Comparison of ENCODE assay signal across 8 cellular contexts in the genomic region with DNA sequence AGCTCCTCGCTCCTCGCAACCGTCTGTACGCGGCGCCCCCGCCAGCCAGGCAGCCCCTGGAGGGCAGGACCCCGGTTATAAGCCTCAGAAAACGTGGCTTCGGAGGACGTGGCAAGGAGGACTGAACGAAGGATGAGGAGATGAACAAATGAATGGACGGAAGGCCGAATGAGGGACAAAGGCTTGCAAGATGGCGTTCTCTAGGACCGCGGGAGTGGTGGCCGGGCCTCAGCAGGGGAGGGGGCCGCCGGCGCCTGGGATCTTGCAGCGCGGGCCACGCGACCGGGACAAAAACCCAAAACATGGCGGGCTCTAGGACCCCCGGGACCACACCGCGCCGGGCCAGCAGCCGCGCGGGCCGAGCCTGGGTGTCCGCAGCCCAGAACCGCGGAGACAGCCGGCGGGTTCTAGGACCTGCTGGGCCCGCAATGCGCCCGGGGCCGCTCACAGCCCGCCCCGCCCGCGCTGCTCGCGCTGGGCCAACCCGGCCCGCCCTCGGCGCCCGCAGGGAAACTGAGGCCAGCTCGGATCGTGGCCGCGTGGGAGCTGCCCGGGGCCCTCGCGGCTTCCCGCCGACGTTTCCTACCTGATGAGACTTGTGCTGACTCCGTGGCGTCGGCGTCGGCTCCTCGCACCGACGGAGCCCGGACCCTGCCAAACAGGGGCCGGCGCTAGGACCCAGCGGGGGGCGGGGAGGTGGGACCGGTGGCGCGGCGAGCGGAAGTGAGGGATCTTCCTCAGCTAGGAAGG. TPM values are rescaled to one million over a fixed set of nuclear protein-coding genes. Genes with fewer than 3 reads are reported as not detected.
DNase-seq lines count a peak whose midpoint lies in the region; ATAC-seq and TF ChIP-seq lines count a peak whose summit lies in the region.

No MANE protein-coding gene starts in this region.

- H3K79me1 ChIP-seq in trophoblast cell (ENCODE audit: low read length): peaks cover 18% of the 10 kb centered on the region

- peak overlapping the region; percentile 89 for H4K12ac ChIP-seq in trophoblast cell (ENCODE audit: low read depth, low read length)

- no peaks in the 10 kb centered on the region for H3K9me2 ChIP-seq in SU-DHL-6 (replicated peaks; ENCODE audit: insufficient read depth, low read length)

- peak overlapping the region; percentile 91 for H3K4ac ChIP-seq in trophoblast cell (ENCODE audit: low read depth, low read length)

- H4K20me1 ChIP-seq in SU-DHL-6 (ENCODE audit: low read depth, low read length): no peaks in the 10 kb centered on the region

- H3K79me2 ChIP-seq in SU-DHL-6 (ENCODE audit: insufficient read depth, low read length) (peaks cover 59% of the 10 kb centered on the region), trophoblast cell (ENCODE audit: control insufficient read depth, insufficient read depth, low read length, poor library complexity) (peaks cover 23% of the 10 kb centered on the region)

- H3K4me2 ChIP-seq in SU-DHL-6 (ENCODE audit: low read depth, low read length, poor library complexity, severe bottlenecking) (peak overlapping the region; percentile 91), trophoblast cell (ENCODE audit: low read length) (peak overlapping the region; percentile 98)

- H3K4me1 ChIP-seq in cardiac muscle cell (ENCODE audit: low read depth) (peaks cover 5% of the 10 kb centered on the region), trophoblast cell (ENCODE audit: control insufficient read depth in 1 of 2, insufficient read depth in 2 of 2, low read length in 2 of 2) (peaks cover 7% of the 10 kb centered on the region in 2 experiments), tibial artery (peaks cover 0 to 32% (median 23%) of the 10 kb centered on the region in 4 donors)

- intact Hi-C loops in tibial artery (cut with DNase I; ENCODE audit: low total_unique reads): loop anchor here (5.0 to 10.0 kb wide), 2 partner anchors 86 to 372 kb away; a partner anchor contains a TSS

- H3K27me3 ChIP-seq in SU-DHL-6 (ENCODE audit: low read length) (no peaks in the 10 kb centered on the region), cardiac muscle cell (no peaks in the 10 kb centered on the region), trophoblast cell (ENCODE audit: insufficient read depth, low read length) (no peaks in the 10 kb centered on the region), tibial artery (no peaks in the 10 kb centered on the region)

- peak overlapping the region; percentile 98 for H4K8ac ChIP-seq in trophoblast cell (ENCODE audit: low read depth, low read length)

- peak; percentile 47 for ATAC-seq in HG02588 (IDR thresholded peaks at IDR 0.05; ENCODE audit: unreplicated experiment)

- H3K9ac ChIP-seq in SU-DHL-6 (ENCODE audit: low read length) (peak overlapping the region; percentile 77), trophoblast cell (ENCODE audit: low read length) (peak overlapping the region; percentile 99)

- peak overlapping the region; percentile 3 for H2BK12ac ChIP-seq in trophoblast cell (ENCODE audit: low read length)

- peak overlapping the region; percentile 83 for H3K4me3 ChIP-seq in GM12865 (ENCODE audit: low read depth, low read length)
- H3K4me3 ChIP-seq in SU-DHL-6 (ENCODE audit: insufficient read depth, low read length, poor library complexity, severe bottlenecking): peak overlapping the region; percentile 79
- H3K4me3 ChIP-seq in cardiac muscle cell: peak overlapping the region; percentile 98
- peak overlapping the region; percentile 97 for H3K4me3 ChIP-seq in trophoblast cell (ENCODE audit: low read depth, low read length)
- H3K4me3 ChIP-seq in tibial artery: peak overlapping the region; percentile 90 to 91

- H3K27ac ChIP-seq in SU-DHL-6 (ENCODE audit: low read depth, low read length) (peak overlapping the region; percentile 68), cardiac muscle cell (peak overlapping the region; percentile 87), trophoblast cell (ENCODE audit: low read depth, low read length) (peak overlapping the region; percentile 98), tibial artery (peak overlapping the region; percentile 89 to 95)

- H3F3A ChIP-seq in SU-DHL-6 (ENCODE audit: insufficient read depth): peaks cover 7% of the 10 kb centered on the region; the same call in 1 of the 2 replicates

- WGBS in trophoblast cell (ENCODE audit: extremely low coverage, insufficient coverage, insufficient read length): no CpG with 5 or more reads among the region's 83 CpGs

- peak overlapping the region; percentile 78 for H2AK5ac ChIP-seq in trophoblast cell (ENCODE audit: low read length)

- peak overlapping the region; percentile 90 for H3K18ac ChIP-seq in trophoblast cell (ENCODE audit: low read length)

- DNase-seq in GM12865 (ENCODE audit: low read depth) (peak; percentile 90), NCI-H1048 (lab: John Stamatoyannopoulos, UW) (peak; percentile 58), cardiac muscle cell (ENCODE audit: low read depth in 1 of 2, low spot score in 1 of 2) (peak; percentile 94 to 95), trophoblast cell (peak; percentile 94), tibial artery (peak; percentile 91 to 94)
- DNase-seq in activated naive CD8-positive, alpha-beta T cell treated with anti-CD3 and anti-CD28 coated beads, Interleukin-2, amount 50 U/mL, for 16 hours (ENCODE audit: low read depth, low spot score): peak; percentile 71

- peak overlapping the region; percentile 97 for H3K14ac ChIP-seq in trophoblast cell (ENCODE audit: low read length)

- H2AFZ ChIP-seq in SU-DHL-6 (ENCODE audit: low read depth, low read length, severe bottlenecking): peak overlapping the region; percentile 77
- peak overlapping the region; percentile 98 for H2AFZ ChIP-seq in trophoblast cell (ENCODE audit: insufficient read depth, low read length, poor library complexity)

- no peak overlapping the region for H3K23ac ChIP-seq in trophoblast cell (ENCODE audit: low read length)

- TF ChIP-seq CTCF in GM12865 (IDR thresholded peaks at IDR 0.05; ENCODE audit: insufficient read depth, low read depth, low read length, missing control alignments): no peak
- TF ChIP-seq CTCF in SU-DHL-6 (IDR thresholded peaks at IDR 0.05; ENCODE audit: insufficient read depth, low read length, poor library complexity, severe bottlenecking): no peak
- no peak for TF ChIP-seq CTCF in cardiac muscle cell (IDR thresholded peaks at IDR 0.05; ENCODE audit: low read depth, low read length)
- TF ChIP-seq CTCF in tibial artery (IDR thresholded peaks at IDR 0.05): no peak

- H4K91ac ChIP-seq in trophoblast cell (ENCODE audit: low read depth, low read length): peak overlapping the region; percentile 91

- H3K36me3 ChIP-seq in SU-DHL-6 (ENCODE audit: low read length) (no peaks in the 10 kb centered on the region), cardiac muscle cell (peaks cover 12% of the 10 kb centered on the region), trophoblast cell (ENCODE audit: control insufficient read depth in 1 of 2, insufficient read depth in 2 of 2, low read length in 2 of 2) (peaks cover 23% of the 10 kb centered on the region in 2 experiments), tibial artery (peaks cover 14 to 22% (median 22%) of the 10 kb centered on the region in 3 donors)

- peak overlapping the region; percentile 99 for H2BK5ac ChIP-seq in trophoblast cell (ENCODE audit: low read depth, low read length, poor library complexity)

- peak overlapping the region; percentile 96 for H2BK120ac ChIP-seq in trophoblast cell (ENCODE audit: insufficient read depth, low read length, poor library complexity)

- H3K9me3 ChIP-seq in SU-DHL-6 (ENCODE audit: insufficient read depth, low read length): no peaks in the 10 kb centered on the region
- H3K9me3 ChIP-seq in cardiac muscle cell (ENCODE audit: low read depth): no peaks in the 10 kb centered on the region
- H3K9me3 ChIP-seq in trophoblast cell (ENCODE audit: insufficient read depth, low read depth, low read length): no peaks in the 10 kb centered on the region
- no peaks in the 10 kb centered on the region for H3K9me3 ChIP-seq in tibial artery

RNA-seq across cellular contexts. Expression of a gene that starts 0.8 kb away (rescaled TPM):
- 16.2 and 18.2 TPM in 2 replicates for total RNA-seq in cardiac muscle cell
- 7.4 and 10.0 TPM in 2 replicates for polyA plus RNA-seq in cardiac muscle cell
- 21.2 and 21.4 TPM in 2 replicates for polyA plus RNA-seq in trophoblast cell (2013)

RNA-seq across cellular contexts. Expression of a gene that starts 1.0 kb away (rescaled TPM):
- total RNA-seq in cardiac muscle cell: 20.3 and 32.6 TPM in 2 replicates
- polyA plus RNA-seq in cardiac muscle cell: 7.1 and 8.5 TPM in 2 replicates
- 13.3 and 15.2 TPM in 2 replicates for polyA plus RNA-seq in trophoblast cell (2013)

RNA-seq across cellular contexts. Expression of a gene that starts 15.5 kb away (rescaled TPM):
- total RNA-seq in cardiac muscle cell: 2.7 and 5.8 TPM in 2 replicates
- polyA plus RNA-seq in cardiac muscle cell: 0.35 and 0.94 TPM in 2 replicates
- polyA plus RNA-seq in trophoblast cell (2013): 1.4 and 1.5 TPM in 2 replicates

RNA-seq across cellular contexts. Expression of a gene that starts 21.3 kb away (rescaled TPM):
- total RNA-seq in cardiac muscle cell: 146 and 148 TPM in 2 replicates
- polyA plus RNA-seq in cardiac muscle cell: 161 and 188 TPM in 2 replicates
- polyA plus RNA-seq in trophoblast cell (2013): 112 and 118 TPM in 2 replicates

RNA-seq across cellular contexts. Expression of a gene that starts 34.9 kb away (rescaled TPM):
- total RNA-seq in cardiac muscle cell: 109 and 121 TPM in 2 replicates
- 147 and 151 TPM in 2 replicates for polyA plus RNA-seq in cardiac muscle cell
- 43.7 and 47.1 TPM in 2 replicates for polyA plus RNA-seq in trophoblast cell (2013)

Comparison
In these comparisons a context has a peak if more than half of its experiments do, and no peak if none do; other contexts are left out.
1. Peak in every context shown above with its lines: DNase-seq, ATAC-seq, H3K4me3 ChIP-seq and H3K27ac ChIP-seq.